ENCODE assay signal across 6 cellular contexts in genomic region chr12:6915023-6915788, GRCh38. TPM values are rescaled to one million over a fixed set of nuclear protein-coding genes. Genes with fewer than 3 reads are reported as not detected.
DNase-seq lines count a peak whose midpoint lies in the region; ATAC-seq and TF ChIP-seq lines count a peak whose summit lies in the region.

No MANE protein-coding gene starts in this region.

- H3K9me3 Mint-ChIP-seq in chondrocyte (ENCODE audit: low read depth) = no peaks in the 10 kb centered on the region

- intact Hi-C loops in A673 (cut with micrococcal nuclease; ENCODE audit: unreplicated experiment) = no loop called here
- intact Hi-C loops in posterior vena cava (cut with DNase I) = no loop called here

- no peak for ATAC-seq in GM18870 (IDR thresholded peaks at IDR 0.05; ENCODE audit: unreplicated experiment)

- H3K27me3 ChIP-seq in A673 (replicated peaks; ENCODE audit: insufficient read depth, low read depth, low read length, poor library complexity) = no peaks in the 10 kb centered on the region
- H3K27me3 ChIP-seq in HL-60 (ENCODE audit: insufficient read depth, poor library complexity, severe bottlenecking) = peaks cover 20% of the 10 kb centered on the region

- H3K36me3 Mint-ChIP-seq in chondrocyte (ENCODE audit: low read depth) = peaks cover 9% of the 10 kb centered on the region

- BruUV-seq in A673 (replicated peaks; lab: Mats Ljungman, UMichigan) = TSS peak; percentile 34

- peak overlapping the region; percentile 84 for H3K4me3 Mint-ChIP-seq in chondrocyte (ENCODE audit: unreplicated experiment)

- H3K9me3 ChIP-seq in A673 (ENCODE audit: low read depth, low read length, poor library complexity, severe bottlenecking) = no peaks in the 10 kb centered on the region

- H3K4me3 ChIP-seq in A673 (ENCODE audit: low read depth, low read length, poor library complexity, severe bottlenecking) (peak overlapping the region; percentile 97), HL-60 (replicated peaks; ENCODE audit: insufficient read depth, low read length) (peak overlapping the region; percentile 50)

- H3K27me3 Mint-ChIP-seq in chondrocyte (ENCODE audit: low read depth) = no peaks in the 10 kb centered on the region

- DNase-seq in A673 (ENCODE audit: low spot score) (peak; percentile 88), HL-60 (ENCODE audit: low read depth in 1 of 2, low spot score in 1 of 2) (no peak), chondrocyte (ENCODE audit: low spot score) (peak; percentile 68), posterior vena cava (ENCODE audit: low spot score) (peak; percentile 78), COR-L47 (lab: John Stamatoyannopoulos, UW) (no peak)

- CTCF ChIA-PET in A673 (lab: Charles Lee) = no interaction called here

- POLR2A ChIA-PET in A673 (lab: Charles Lee; ENCODE audit: low non-redundant PET) = no interaction called here

- peak overlapping the region; percentile 57 for H3K27ac Mint-ChIP-seq in chondrocyte (ENCODE audit: unreplicated experiment)

- no peak for TF ChIP-seq CTCF in A673 (conservative IDR thresholded peaks at IDR 0.05; ENCODE audit: low read depth, low read length)
- no peak for TF ChIP-seq CTCF in HL-60 (IDR thresholded peaks at IDR 0.05; ENCODE audit: insufficient read depth, low read length)
- TF ChIP-seq CTCF in chondrocyte (IDR thresholded peaks at IDR 0.05) = no peak

- peaks cover 31% of the 10 kb centered on the region for H3K4me1 Mint-ChIP-seq in chondrocyte (ENCODE audit: low read depth)

- peaks cover 40% of the 10 kb centered on the region for H3K36me3 ChIP-seq in A673 (ENCODE audit: insufficient read depth, low read length, poor library complexity, severe bottlenecking)

- H3K27ac ChIP-seq in A673 (ENCODE audit: low read depth, low read length, poor library complexity, severe bottlenecking) = peak overlapping the region; percentile 88
- no peak overlapping the region for H3K27ac ChIP-seq in HL-60 (replicated peaks)

- H3K4me1 ChIP-seq in A673 (ENCODE audit: insufficient read depth, low read length, poor library complexity, severe bottlenecking) = peaks cover 13% of the 10 kb centered on the region

RNA-seq across cellular contexts. Expression of gene ENO2, which starts 0.8 kb away (rescaled TPM):
- total RNA-seq in A673 (2021) (138 and 155 TPM in 2 replicates), chondrocyte (22.2 to 60.8 TPM (median 58.6 TPM) in 3 replicates), posterior vena cava (10 to 100 TPM; 45.6 to 57.1 TPM)

RNA-seq across cellular contexts. Expression of gene LRRC23, which starts 10.6 kb away (rescaled TPM):
- total RNA-seq in A673 (2021) (7.7 and 13.6 TPM in 2 replicates), chondrocyte (6.3 to 9.3 TPM (median 7.6 TPM) in 3 replicates), posterior vena cava (1 to 10 TPM; 5.3 to 6.7 TPM)

RNA-seq across cellular contexts. Expression of gene ATN1, which starts 12.6 kb away (rescaled TPM):
- total RNA-seq in A673 (2021) = 139 and 144 TPM in 2 replicates
- total RNA-seq in chondrocyte = 103 to 110 TPM (median 106 TPM) in 3 replicates
- 100 to 1,000 TPM in 1 of 2 donors, 10 to 100 TPM in 1; 97.0 to 106 TPM for total RNA-seq in posterior vena cava

RNA-seq across cellular contexts. Expression of gene RNU7-1, which starts 28.4 kb away (rescaled TPM):
- total RNA-seq in A673 (2021) (not detected in 2 replicates), chondrocyte (not detected in 3 replicates), posterior vena cava (not detected)

RNA-seq across cellular contexts. Expression of gene C12orf57, which starts 28.6 kb away (rescaled TPM):
- total RNA-seq in A673 (2021) = 226 and 260 TPM in 2 replicates
- 230 to 244 TPM (median 233 TPM) in 3 replicates for total RNA-seq in chondrocyte
- 100 to 1,000 TPM; 189 to 206 TPM for total RNA-seq in posterior vena cava

Comparison
In these comparisons a context has a peak if more than half of its experiments do, and no peak if none do; other contexts are left out.
1. DNase-seq: peak in A673 (single experiment), chondrocyte (single experiment) and posterior vena cava (single experiment); none in HL-60 (0 of 2) and COR-L47 (single experiment).